11 cellular contexts compared by ENCODE assay signal in the genomic region with DNA sequence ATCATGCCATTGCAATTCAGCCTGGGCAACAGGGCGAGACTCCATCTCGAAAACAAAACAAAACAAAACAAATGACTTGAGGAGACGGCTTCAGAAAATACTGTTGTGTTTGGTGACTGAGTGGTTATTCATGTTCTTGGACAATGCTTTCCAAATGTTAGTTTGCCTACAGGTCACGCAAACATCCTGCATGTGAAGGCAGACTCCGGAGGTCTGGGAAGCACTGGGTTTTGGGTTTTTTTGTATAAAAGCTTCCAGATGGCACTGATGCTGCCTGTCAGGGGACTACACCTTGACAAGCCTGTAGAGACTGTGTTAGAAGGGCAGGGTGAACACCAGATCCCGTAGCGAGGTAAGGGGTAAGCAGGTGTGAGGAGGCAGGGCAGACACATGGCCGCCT.
A peak's percentile ranks its signal among the peaks of the same experiment; 100 is the strongest.
DNase-seq lines count a peak whose midpoint lies in the region; ATAC-seq and TF ChIP-seq lines count a peak whose summit lies in the region.
"Had no signal": no experiment of that assay in that cellular context is flagged by ENCODE, and none has a peak within 500 bp of the region (broad histone marks: within the 10 kb centered on the region; RNA-seq: fewer than 3 reads in every experiment).

No MANE protein-coding gene starts in this region.

- TF ChIP-seq CTCF in osteocyte (IDR thresholded peaks at IDR 0.05): no peak

- H3K9me3 Mint-ChIP-seq in osteocyte (ENCODE audit: unreplicated experiment): peaks cover 3% of the 10 kb centered on the region

- H3K4me1 Mint-ChIP-seq in osteocyte (ENCODE audit: unreplicated experiment): peaks cover 65% of the 10 kb centered on the region

- DNase-seq in AG08396 (ENCODE audit: low spot score) (peak; percentile 58), M059J (ENCODE audit: low read depth) (peak; percentile 92), epithelial cell of prostate (ENCODE audit: low read depth, low spot score) (no peak), osteocyte (ENCODE audit: extremely low spot score, unreplicated experiment) (peak; percentile 66), glomerular visceral epithelial cell (ENCODE audit: extremely low spot score) (no peak), NCI-H1105 (lab: John Stamatoyannopoulos, UW) (no peak)
- DNase-seq in activated CD4-positive, alpha-beta T cell treated with anti-CD3 and anti-CD28 coated beads, Interleukin-2, amount 50 U/mL, for 1 hour: no peak
- DNase-seq: activated T-cell treated with anti-CD3 and anti-CD28 coated beads, Interleukin-2, amount 50 U/mL, for 1 hour; C1 segment of cervical spinal cord; effector CD8-positive, alpha-beta T cell had no signal

- peaks cover 13% of the 10 kb centered on the region for H3K36me3 Mint-ChIP-seq in osteocyte (ENCODE audit: unreplicated experiment)

- no peak overlapping the region for H3K4me3 Mint-ChIP-seq in osteocyte (ENCODE audit: unreplicated experiment)

- H3K27ac Mint-ChIP-seq in osteocyte (ENCODE audit: unreplicated experiment): peak overlapping the region; percentile 96

- H3K27ac ChIP-seq in epithelial cell of prostate: peak overlapping the region; percentile 74

- no peaks in the 10 kb centered on the region for H3K27me3 Mint-ChIP-seq in osteocyte (ENCODE audit: unreplicated experiment)

- no peak for ATAC-seq in GM18520 (IDR thresholded peaks at IDR 0.05; ENCODE audit: unreplicated experiment)

Comparison
In these comparisons a context has a peak if more than half of its experiments do, and no peak if none do; other contexts are left out.
1. DNase-seq: peak in AG08396 (single experiment), M059J (single experiment) and osteocyte (single experiment); none in epithelial cell of prostate (single experiment), glomerular visceral epithelial cell (single experiment), NCI-H1105 (single experiment) and activated CD4-positive, alpha-beta T cell treated with anti-CD3 and anti-CD28 coated beads, Interleukin-2, amount 50 U/mL, for 1 hour (single experiment).